19 cellular contexts compared by ENCODE assay signal in genomic region chr11:65622011-65622410, GRCh38. TPM values are rescaled to one million over a fixed set of nuclear protein-coding genes. Genes with fewer than 3 reads are reported as not detected.
DNase-seq lines count a peak whose midpoint lies in the region; ATAC-seq, FAIRE-seq and TF ChIP-seq lines count a peak whose summit lies in the region.
"Had no signal": no experiment of that assay in that cellular context is flagged by ENCODE, and none has a peak within 500 bp of the region (broad histone marks: within the 10 kb centered on the region; RNA-seq: fewer than 3 reads in every experiment).

No MANE protein-coding gene starts in this region.

- RAD21 ChIA-PET in GM12878 (lab: Charles Lee; ENCODE audit: unreplicated experiment), result no interaction called here

- H3K36me3 ChIP-seq in GM12878 (ENCODE audit: control insufficient read depth in 2 of 2, insufficient read depth in 2 of 2, low read length in 1 of 2) (peaks cover 23 to 37% of the 10 kb centered on the region in 2 experiments), neuronal stem cell (replicated peaks in 1 of 2; ENCODE audit: control insufficient read depth in 2 of 2, insufficient read depth in 2 of 2, low read length in 2 of 2) (peaks cover 50 to 93% of the 10 kb centered on the region in 2 donors)

- H2AFZ ChIP-seq in GM12878 (ENCODE audit: control insufficient read depth, low read depth, low read length) (no peak overlapping the region), neuronal stem cell (ENCODE audit: low read length) (no peak overlapping the region)
- H2AFZ ChIP-seq: GM23248 had no signal

- peak overlapping the region; percentile 17 for H4K8ac ChIP-seq in neuronal stem cell (ENCODE audit: low read depth, low read length)

- H3K9ac ChIP-seq in GM12878 (ENCODE audit: control insufficient read depth, insufficient read depth, low read length) (no peak overlapping the region), neuronal stem cell (ENCODE audit: low read depth, low read length, poor library complexity) (peak overlapping the region; percentile 21)
- H3K9ac ChIP-seq: GM23248 had no signal

- no TSS peak for BruUV-seq in GM12878 (replicated peaks; lab: Mats Ljungman, UMichigan)

- no peaks in the 10 kb centered on the region for H4K20me1 ChIP-seq in GM12878 (ENCODE audit: control insufficient read depth, insufficient read depth)

- TF ChIP-seq CTCF in GM12878 (IDR thresholded peaks at IDR 0.05 in 2 of 3, conservative IDR thresholded peaks at IDR 0.05 in 1 of 3; ENCODE audit: control insufficient read depth in 2 of 3, extremely low read depth in 1 of 3, insufficient read depth in 1 of 3, low read depth in 3 of 3, low read length in 3 of 3), result no peak

- FAIRE-seq in GM12878 (lab: Jason Lieb, UNC) (no peak), urothelium cell line (lab: Jason Lieb, UNC) (no peak)

- H3K4me2 ChIP-seq in GM12878 (ENCODE audit: control insufficient read depth, insufficient read depth) (no peak overlapping the region), neuronal stem cell (ENCODE audit: insufficient read depth, low read length, poor library complexity, severe bottlenecking) (no peak overlapping the region)

- H2BK12ac ChIP-seq in neuronal stem cell (ENCODE audit: low read length), result no peak overlapping the region

- intact Hi-C loops in GM12878 (cut with micrococcal nuclease; ENCODE audit: unreplicated experiment), result no loop called here

- H3K4ac ChIP-seq in neuronal stem cell (ENCODE audit: low read length), result no peak overlapping the region

- H3K79me2 ChIP-seq in GM12878 (ENCODE audit: control insufficient read depth, insufficient read depth, low read length), result peaks cover 19% of the 10 kb centered on the region

- no peak for TF ChIP-seq RAD21 in GM12878 (IDR thresholded peaks at IDR 0.05; ENCODE audit: insufficient read depth, low read depth, low read length)

- no peak overlapping the region for H3K23ac ChIP-seq in neuronal stem cell (ENCODE audit: low read depth, low read length, poor library complexity)

- in situ Hi-C loops in GM12878 (cut with MboI), result no loop called here

- H3K4me3 Mint-ChIP-seq in T-helper 17 cell, result no peak overlapping the region

- no peak for DNase-seq in T-helper 17 cell
- no peak for DNase-seq in GM12878 (ENCODE audit: low read depth, low spot score)
- no peak for DNase-seq in neuronal stem cell (ENCODE audit: low spot score)
- no peak for DNase-seq in NK-92 treated with Interleukin-12 subunit alpha and Interleukin-12 subunit beta, amount 100 ng/mL, for 24 hours (lab: John Stamatoyannopoulos, UW)
- no peak for DNase-seq in urothelium cell line (ENCODE audit: low spot score)
- DNase-seq: CD4-positive, CD25-positive, alpha-beta regulatory T cell; DMS79 treated with DMSO at 0.1 percent for 48 hours; GM23248; KBM-7; MM.1S; NCI-H1048; NCI-H1436; NCI-H187 treated with DMSO at 0.1 percent for 48 hours; NCI-H2107; NCI-H446 treated with DMSO at 0.1 percent for 48 hours; NCI-H526 treated with DMSO at 0.1 percent for 48 hours; SHP77 had no signal

- peak overlapping the region; percentile 67 for H3K27ac Mint-ChIP-seq in T-helper 17 cell

- WGBS in GM12878 (ENCODE audit: insufficient coverage, insufficient replicate concordance, low lambda C conversion rate, missing lambda C conversion rate), result 93% methylated on average over 16 of the region's 16 CpGs
- no CpG with 5 or more reads among the region's 16 CpGs for WGBS in neuronal stem cell (ENCODE audit: extremely low coverage in 2 of 2, insufficient read length in 2 of 2, insufficient replicate concordance in 1 of 2), 2 donors

- H3K27me3 Mint-ChIP-seq in T-helper 17 cell, result no peaks in the 10 kb centered on the region
- H3K27me3 Mint-ChIP-seq: CD4-positive, CD25-positive, alpha-beta regulatory T cell had no signal

- H3K27me3 ChIP-seq in GM12878 (replicated peaks in 1 of 2; ENCODE audit: control insufficient read depth in 2 of 2, insufficient read depth in 2 of 2, low read length in 1 of 2) (no peaks in the 10 kb centered on the region), neuronal stem cell (ENCODE audit: control insufficient read depth in 3 of 3, insufficient read depth in 3 of 3, low read depth in 1 of 3, low read length in 3 of 3) (peaks cover 0 to 1% (median 0%) of the 10 kb centered on the region in 3 experiments)

- H3K36me3 Mint-ChIP-seq in T-helper 17 cell (ENCODE audit: low read depth), result no peaks in the 10 kb centered on the region

- ATAC-seq in T-helper 17 cell, result no peak
- ATAC-seq in GM12878, result no peak

- peak overlapping the region; percentile 56 for H3K14ac ChIP-seq in neuronal stem cell (ENCODE audit: low read length)

- H3K4me1 ChIP-seq in GM12878 (ENCODE audit: control insufficient read depth, insufficient read depth, low read length), result peaks cover 1% of the 10 kb centered on the region; the same call in 1 of the 2 replicates
- H3K4me1 ChIP-seq in neuronal stem cell (ENCODE audit: control insufficient read depth in 2 of 2, insufficient read depth in 1 of 2, low read depth in 1 of 2, low read length in 2 of 2), result no peaks in the 10 kb centered on the region
- H3K4me1 ChIP-seq: HAP-1 had no signal

- no peak overlapping the region for H2AK5ac ChIP-seq in neuronal stem cell (ENCODE audit: low read depth, low read length)

- no peak for TF ChIP-seq EP300 in GM12878 (IDR thresholded peaks at IDR 0.05; ENCODE audit: borderline replicate concordance in 1 of 2, control insufficient read depth in 1 of 2, low read depth in 2 of 2, low read length in 2 of 2)

- H2BK5ac ChIP-seq in neuronal stem cell (ENCODE audit: low read length), result no peak overlapping the region

- H2BK120ac ChIP-seq in neuronal stem cell (ENCODE audit: low read depth, low read length), result no peak overlapping the region

- H3K27ac ChIP-seq in GM12878 (ENCODE audit: control insufficient read depth, insufficient read depth) (no peak overlapping the region), neuronal stem cell (replicated peaks; ENCODE audit: low read length) (no peak overlapping the region)
- H3K27ac ChIP-seq: GM23248 had no signal

- POLR2A ChIA-PET in GM12878 (lab: Charles Lee), result interaction anchor here (1.0 kb wide), 1 partner anchor 34 kb away, joined by 4 read pairs; no protein-coding TSS in a partner anchor

- peaks cover 14% of the 10 kb centered on the region for H3K79me1 ChIP-seq in neuronal stem cell (ENCODE audit: low read depth, low read length)

- SMC1A ChIA-PET in GM12878 (lab: Charles Lee; ENCODE audit: uncharacterized antibody, unreplicated experiment), result no interaction called here

- no peak overlapping the region for H3K18ac ChIP-seq in neuronal stem cell (ENCODE audit: low read length)

- H3K9me3 ChIP-seq in T-helper 17 cell (ENCODE audit: control insufficient read depth, low read length, poor library complexity, severe bottlenecking) (no peaks in the 10 kb centered on the region), GM12878 (replicated peaks; ENCODE audit: control insufficient read depth, insufficient read depth, low read length) (no peaks in the 10 kb centered on the region), neuronal stem cell (replicated peaks in 1 of 2; ENCODE audit: control insufficient read depth in 2 of 2, insufficient read depth in 1 of 2, low read depth in 1 of 2, low read length in 2 of 2) (peaks cover 0 to 2% of the 10 kb centered on the region in 2 donors)
- H3K9me3 ChIP-seq: HAP-1 had no signal

- peaks cover 16% of the 10 kb centered on the region for H3K4me1 Mint-ChIP-seq in T-helper 17 cell

- H4K91ac ChIP-seq in neuronal stem cell (ENCODE audit: low read depth, low read length, poor library complexity), result no peak overlapping the region

- no peak overlapping the region for H2BK15ac ChIP-seq in neuronal stem cell (ENCODE audit: low read length)

- TF ChIP-seq POLR2A in GM12878 (IDR thresholded peaks at IDR 0.05; ENCODE audit: low read depth, low read length), result peak; percentile 31; the same call in 1 of the 2 replicates

- H3K4me3 ChIP-seq in GM12878, result no peak overlapping the region
- H3K4me3 ChIP-seq in neuronal stem cell (ENCODE audit: low read length in 2 of 2), result no peak overlapping the region
- H3K4me3 ChIP-seq: GM23248, HAP-1 had no signal

- CTCF ChIA-PET in GM12878 (lab: Yijun Ruan, JAX), result no interaction called here

RNA-seq across cellular contexts. Expression of gene PCNX3, which starts 6.4 kb away (rescaled TPM):
- total RNA-seq in T-helper 17 cell, result 10 to 100 TPM; 56.0 to 60.5 TPM
- total RNA-seq in GM12878 (2013; cell fraction: nucleolus; rRNA removed), result 38.1 and 44.3 TPM in 2 replicates
- 14.0 and 19.9 TPM in 2 replicates for total RNA-seq in GM12878 (2014; rRNA removed)
- total RNA-seq in GM12878 (2014; rRNA removed; fragmentation: Illumina TruSeq; extraction: Trizol), result 5.4 and 7.3 TPM in 2 replicates
- 39.0 and 46.6 TPM in 2 replicates for total RNA-seq in GM12878 (2021)
- polyA plus RNA-seq in GM12878 (2011; ENCODE audit: low read depth), result 8.1 TPM
- polyA plus RNA-seq in GM12878 (2011; rRNA removed), result 2.9 and 8.2 TPM in 2 replicates
- polyA plus RNA-seq in GM12878 (2011; cell fraction: cytosol; rRNA removed), result 19.6 and 23.7 TPM in 2 replicates
- 93.1 and 120 TPM in 2 replicates for polyA plus RNA-seq in GM12878 (2011; cell fraction: nucleus; rRNA removed)
- 16.6 and 21.0 TPM in 2 replicates for polyA plus RNA-seq in GM12878 (2012)
- polyA plus RNA-seq in GM12878 (2014; fragmentation: Illumina TruSeq; extraction: Trizol), result 1.7 and 8.6 TPM in 2 replicates
- polyA plus RNA-seq in GM12878 (2014; fragmentation: Nextera tagmentation; extraction: Ambion mirVana), result under 1 TPM; 0.03 to 0.15 TPM
- polyA plus RNA-seq in GM12878 (2014; rRNA removed), result 34.1 and 40.2 TPM in 2 replicates
- polyA plus RNA-seq in GM12878 (2016; fragmentation: Nextera tagmentation; extraction: Ambion mirVana), result 10 to 100 TPM in 1 of 2 experiments, 1 to 10 TPM in 1; 6.8 to 10.3 TPM
- polyA minus RNA-seq in GM12878 (2011; rRNA and poly(A)+ RNA removed), result 12.1 and 24.9 TPM in 2 replicates
- 17.2 and 18.4 TPM in 2 replicates for polyA minus RNA-seq in GM12878 (2011; cell fraction: cytosol; rRNA and poly(A)+ RNA removed)
- polyA minus RNA-seq in GM12878 (2011; cell fraction: nucleus; rRNA and poly(A)+ RNA removed), result 29.3 and 54.2 TPM in 2 replicates
- polyA plus RNA-seq in neuronal stem cell (2013, experiment 1 of 2), result 11.7 TPM
- 11.4 TPM for polyA plus RNA-seq in neuronal stem cell (2013, experiment 2 of 2)

RNA-seq across cellular contexts. Expression of gene MAP3K11, which starts 8.0 kb away (rescaled TPM):
- total RNA-seq in T-helper 17 cell (10 to 100 TPM; 63.1 to 64.6 TPM), GM12878 (2014; rRNA removed) (37.4 and 39.9 TPM in 2 replicates), GM12878 (2014; rRNA removed; fragmentation: Illumina TruSeq; extraction: Trizol) (13.6 and 15.1 TPM in 2 replicates), GM12878 (2021) (62.6 and 64.7 TPM in 2 replicates)
- total RNA-seq in GM12878 (2013; cell fraction: nucleolus; rRNA removed), result 95.3 and 109 TPM in 2 replicates
- 8.2 TPM for polyA plus RNA-seq in GM12878 (2011; ENCODE audit: low read depth)
- polyA plus RNA-seq in GM12878 (2011; rRNA removed) (17.0 and 27.9 TPM in 2 replicates), GM12878 (2014; fragmentation: Illumina TruSeq; extraction: Trizol) (6.6 and 14.0 TPM in 2 replicates), GM12878 (2014; fragmentation: Nextera tagmentation; extraction: Ambion mirVana) (1 to 10 TPM; 1.5 to 1.9 TPM), GM12878 (2014; rRNA removed) (51.8 and 58.7 TPM in 2 replicates), GM12878 (2016; fragmentation: Nextera tagmentation; extraction: Ambion mirVana) (10 to 100 TPM; 22.1 to 27.3 TPM)
- 43.4 and 59.7 TPM in 2 replicates for polyA plus RNA-seq in GM12878 (2011; cell fraction: cytosol; rRNA removed)
- polyA plus RNA-seq in GM12878 (2011; cell fraction: nucleus; rRNA removed), result 80.4 and 99.7 TPM in 2 replicates
- polyA plus RNA-seq in GM12878 (2012), result 29.2 and 38.0 TPM in 2 replicates
- polyA minus RNA-seq in GM12878 (2011; rRNA and poly(A)+ RNA removed), result 31.5 and 53.3 TPM in 2 replicates
- polyA minus RNA-seq in GM12878 (2011; cell fraction: cytosol; rRNA and poly(A)+ RNA removed), result 23.3 and 23.7 TPM in 2 replicates
- polyA minus RNA-seq in GM12878 (2011; cell fraction: nucleus; rRNA and poly(A)+ RNA removed), result 31.8 and 54.0 TPM in 2 replicates
- polyA plus RNA-seq in neuronal stem cell (2013, experiment 1 of 2), result 34.0 TPM
- 32.6 TPM for polyA plus RNA-seq in neuronal stem cell (2013, experiment 2 of 2)

RNA-seq across cellular contexts. Expression of gene SIPA1, which starts 15.9 kb away (rescaled TPM):
- 100 to 1,000 TPM; 142 to 182 TPM for total RNA-seq in T-helper 17 cell
- 136 and 145 TPM in 2 replicates for total RNA-seq in GM12878 (2013; cell fraction: nucleolus; rRNA removed)
- 51.7 and 61.2 TPM in 2 replicates for total RNA-seq in GM12878 (2014; rRNA removed)
- total RNA-seq in GM12878 (2014; rRNA removed; fragmentation: Illumina TruSeq; extraction: Trizol), result 26.9 and 34.2 TPM in 2 replicates
- total RNA-seq in GM12878 (2021), result 132 and 139 TPM in 2 replicates
- 14.6 TPM for polyA plus RNA-seq in GM12878 (2011; ENCODE audit: low read depth)
- 24.0 and 64.1 TPM in 2 replicates for polyA plus RNA-seq in GM12878 (2011; rRNA removed)
- 72.9 and 124 TPM in 2 replicates for polyA plus RNA-seq in GM12878 (2011; cell fraction: cytosol; rRNA removed)
- polyA plus RNA-seq in GM12878 (2011; cell fraction: nucleus; rRNA removed), result 436 and 511 TPM in 2 replicates
- polyA plus RNA-seq in GM12878 (2012), result 69.0 and 88.3 TPM in 2 replicates
- polyA plus RNA-seq in GM12878 (2014; fragmentation: Illumina TruSeq; extraction: Trizol), result 4.9 and 16.0 TPM in 2 replicates
- 1 to 10 TPM; 1.0 to 5.5 TPM for polyA plus RNA-seq in GM12878 (2014; fragmentation: Nextera tagmentation; extraction: Ambion mirVana)
- polyA plus RNA-seq in GM12878 (2014; rRNA removed), result 64.2 and 66.8 TPM in 2 replicates
- polyA plus RNA-seq in GM12878 (2016; fragmentation: Nextera tagmentation; extraction: Ambion mirVana), result 10 to 100 TPM; 18.3 to 32.7 TPM
- polyA minus RNA-seq in GM12878 (2011; rRNA and poly(A)+ RNA removed), result 131 and 204 TPM in 2 replicates
- 70.8 and 88.3 TPM in 2 replicates for polyA minus RNA-seq in GM12878 (2011; cell fraction: cytosol; rRNA and poly(A)+ RNA removed)
- polyA minus RNA-seq in GM12878 (2011; cell fraction: nucleus; rRNA and poly(A)+ RNA removed), result 87.9 and 144 TPM in 2 replicates
- polyA plus RNA-seq in neuronal stem cell (2013, experiment 1 of 2), result 13.1 TPM
- polyA plus RNA-seq in neuronal stem cell (2013, experiment 2 of 2), result 15.5 TPM

RNA-seq across cellular contexts. Expression of gene KCNK7, which starts 26.4 kb away (rescaled TPM):
- total RNA-seq in T-helper 17 cell, result 1 to 10 TPM; 4.7 to 5.7 TPM
- total RNA-seq in GM12878 (2013; cell fraction: nucleolus; rRNA removed), result 0.42 and 0.67 TPM in 2 replicates
- total RNA-seq in GM12878 (2014; rRNA removed), result 0.16 and 0.23 TPM in 2 replicates
- total RNA-seq in GM12878 (2014; rRNA removed; fragmentation: Illumina TruSeq; extraction: Trizol), result not detected in 2 replicates
- 0.29 and 0.54 TPM in 2 replicates for total RNA-seq in GM12878 (2021)
- polyA plus RNA-seq in GM12878 (2011; ENCODE audit: low read depth), result not detected
- polyA plus RNA-seq in GM12878 (2011; rRNA removed), result not detected in 2 replicates
- polyA plus RNA-seq in GM12878 (2011; cell fraction: cytosol; rRNA removed), result 0.08 TPM in 1 of 2 replicates, not detected in the other
- 0.16 and 0.46 TPM in 2 replicates for polyA plus RNA-seq in GM12878 (2011; cell fraction: nucleus; rRNA removed)
- 0.08 and 0.80 TPM in 2 replicates for polyA plus RNA-seq in GM12878 (2012)
- polyA plus RNA-seq in GM12878 (2014; fragmentation: Illumina TruSeq; extraction: Trizol), result not detected in 2 replicates
- under 1 TPM in 1 of 2 experiments, not detected in 1; 0.11 TPM for polyA plus RNA-seq in GM12878 (2014; fragmentation: Nextera tagmentation; extraction: Ambion mirVana)
- polyA plus RNA-seq in GM12878 (2014; rRNA removed), result 0.15 TPM in 1 of 2 replicates, not detected in the other
- polyA plus RNA-seq in GM12878 (2016; fragmentation: Nextera tagmentation; extraction: Ambion mirVana), result not detected
- 1.4 TPM in 1 of 2 replicates, not detected in the other for polyA minus RNA-seq in GM12878 (2011; rRNA and poly(A)+ RNA removed)
- not detected in 2 replicates for polyA minus RNA-seq in GM12878 (2011; cell fraction: cytosol; rRNA and poly(A)+ RNA removed)
- polyA minus RNA-seq in GM12878 (2011; cell fraction: nucleus; rRNA and poly(A)+ RNA removed), result not detected in 2 replicates
- polyA plus RNA-seq in neuronal stem cell (2013, experiment 1 of 2), result 0.06 TPM
- polyA plus RNA-seq in neuronal stem cell (2013, experiment 2 of 2), result 0.08 TPM
- total RNA-seq: GM23248, RPMI7951 had no signal
- polyA plus RNA-seq: GM23248 had no signal

RNA-seq across cellular contexts. Expression of gene RELA, which starts 40.7 kb away (rescaled TPM):
- total RNA-seq in T-helper 17 cell, result 100 to 1,000 TPM; 302 to 378 TPM
- total RNA-seq in GM12878 (2013; cell fraction: nucleolus; rRNA removed), result 91.6 and 99.8 TPM in 2 replicates
- 28.1 and 33.6 TPM in 2 replicates for total RNA-seq in GM12878 (2014; rRNA removed)
- 15.3 and 16.8 TPM in 2 replicates for total RNA-seq in GM12878 (2014; rRNA removed; fragmentation: Illumina TruSeq; extraction: Trizol)
- total RNA-seq in GM12878 (2021), result 51.7 and 56.4 TPM in 2 replicates
- polyA plus RNA-seq in GM12878 (2011; ENCODE audit: low read depth), result 26.3 TPM
- 13.4 and 32.7 TPM in 2 replicates for polyA plus RNA-seq in GM12878 (2011; rRNA removed)
- polyA plus RNA-seq in GM12878 (2011; cell fraction: cytosol; rRNA removed), result 28.1 and 28.2 TPM in 2 replicates
- polyA plus RNA-seq in GM12878 (2011; cell fraction: nucleus; rRNA removed), result 205 and 257 TPM in 2 replicates
- 60.7 and 67.5 TPM in 2 replicates for polyA plus RNA-seq in GM12878 (2012)
- polyA plus RNA-seq in GM12878 (2014; fragmentation: Illumina TruSeq; extraction: Trizol), result 21.8 and 34.7 TPM in 2 replicates
- polyA plus RNA-seq in GM12878 (2014; fragmentation: Nextera tagmentation; extraction: Ambion mirVana), result 10 to 100 TPM in 1 of 2 experiments, 1 to 10 TPM in 1; 5.1 to 12.8 TPM
- 37.4 and 60.0 TPM in 2 replicates for polyA plus RNA-seq in GM12878 (2014; rRNA removed)
- 10 to 100 TPM; 38.1 to 42.8 TPM for polyA plus RNA-seq in GM12878 (2016; fragmentation: Nextera tagmentation; extraction: Ambion mirVana)
- 35.8 and 49.0 TPM in 2 replicates for polyA minus RNA-seq in GM12878 (2011; rRNA and poly(A)+ RNA removed)
- polyA minus RNA-seq in GM12878 (2011; cell fraction: cytosol; rRNA and poly(A)+ RNA removed), result 18.3 and 22.1 TPM in 2 replicates
- polyA minus RNA-seq in GM12878 (2011; cell fraction: nucleus; rRNA and poly(A)+ RNA removed), result 82.5 and 108 TPM in 2 replicates
- 26.0 TPM for polyA plus RNA-seq in neuronal stem cell (2013, experiment 1 of 2)
- polyA plus RNA-seq in neuronal stem cell (2013, experiment 2 of 2), result 24.2 TPM
